1 cellular context compared by ENCODE assay signal in the genomic region with DNA sequence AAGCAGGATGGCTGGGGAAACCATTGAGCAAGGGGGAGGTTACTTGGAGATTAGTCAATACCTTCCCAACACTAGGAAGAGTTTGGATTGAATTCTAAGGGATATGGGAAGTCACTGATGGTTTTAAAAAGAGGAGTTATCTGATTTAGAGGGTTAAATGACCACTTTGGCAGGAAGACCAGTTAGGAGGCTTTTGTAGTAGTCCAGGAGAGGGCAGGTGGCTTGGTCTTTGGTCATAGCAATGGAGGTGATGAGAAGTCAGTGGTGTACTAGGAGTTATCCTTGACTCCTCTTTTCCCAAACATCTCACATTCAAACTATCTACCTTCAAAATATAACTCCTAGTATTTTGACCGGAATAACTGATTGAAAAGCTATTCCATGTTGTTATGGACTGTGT.
TF ChIP-seq lines count a peak whose summit lies in the region.

No MANE protein-coding gene starts in this region.

TF ChIP-seq in GM23338, 12 proteins besides CTCF, POLR2A, EP300 and RAD21 (continued from another document):
- TF ChIP-seq ZNF462 (CRISPR knock-in tag; IDR thresholded peaks at IDR 0.05), result no peak
- no peak for TF ChIP-seq EZH2 (IDR thresholded peaks at IDR 0.05; ENCODE audit: low read depth, unreplicated experiment)
- no peak for TF ChIP-seq REST (IDR thresholded peaks at IDR 0.05; ENCODE audit: unreplicated experiment)
